In the genomic region with DNA sequence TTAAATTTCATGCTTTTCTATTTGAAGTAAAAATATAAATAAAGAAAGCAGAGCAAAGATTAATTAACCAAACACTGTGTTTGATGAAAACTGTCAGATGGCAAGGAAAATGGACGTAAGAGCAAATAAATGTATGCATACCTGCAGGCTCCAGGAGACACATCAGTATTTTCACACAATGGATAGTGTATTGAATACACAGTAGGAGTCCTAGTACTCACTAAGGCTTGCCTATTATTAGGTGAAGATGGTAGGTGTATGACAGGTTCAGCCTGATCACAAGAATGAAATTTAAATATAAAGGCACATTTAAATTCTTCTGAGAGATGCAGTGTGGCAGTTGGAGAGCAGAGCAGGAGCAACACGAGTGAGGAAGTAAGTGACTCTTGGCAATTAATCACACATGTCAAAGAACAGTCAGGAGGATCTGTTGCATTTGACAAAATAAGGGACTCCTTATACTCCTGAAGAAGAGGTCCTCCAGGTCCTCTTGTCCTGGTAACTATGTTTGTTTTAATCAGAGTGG, we compare ENCODE assay signal across 31 cellular contexts.
DNase-seq lines count a peak whose midpoint lies in the region; TF ChIP-seq lines count a peak whose summit lies in the region.
"Had no signal": no experiment of that assay in that cellular context is flagged by ENCODE, and none has a peak within 500 bp of the region (broad histone marks: within the 10 kb centered on the region; RNA-seq: fewer than 3 reads in every experiment).

No MANE protein-coding gene starts in this region.

- peak overlapping the region; percentile 84 for H3K27ac Mint-ChIP-seq in endodermal cell
- H3K27ac Mint-ChIP-seq in activated CD4-positive, alpha-beta memory T cell treated with anti-CD3 and anti-CD28 coated beads for 36 hours: no peak overlapping the region
- no peak overlapping the region for H3K27ac Mint-ChIP-seq in immature natural killer cell
- H3K27ac Mint-ChIP-seq in MCF 10A (ENCODE audit: low read depth, unreplicated experiment): no peak overlapping the region
- H3K27ac Mint-ChIP-seq: activated CD4-positive, alpha-beta T cell treated with anti-CD3 and anti-CD28 coated beads, Interleukin-2, amount 10 ng/mL, durations not matched to agents 24 days and 14 days; activated naive CD8-positive, alpha-beta T cell; CD4-positive, CD25-positive, alpha-beta regulatory T cell had no signal

- no peaks in the 10 kb centered on the region for H3K36me3 ChIP-seq in endodermal cell (ENCODE audit: control insufficient read depth, insufficient read depth, low read length)
- H3K36me3 ChIP-seq: cardiac muscle cell, gastroesophageal sphincter, neural progenitor cell, WERI-Rb-1 had no signal

- WGBS in endodermal cell (ENCODE audit: insufficient coverage in 1 of 2, insufficient read length in 1 of 2), 2 experiments: 22 to 28% methylated on average over 2 of the region's 2 CpGs

- no peaks in the 10 kb centered on the region for H3K36me3 Mint-ChIP-seq in endodermal cell (ENCODE audit: low read depth)
- H3K36me3 Mint-ChIP-seq in activated CD4-positive, alpha-beta memory T cell treated with anti-CD3 and anti-CD28 coated beads for 36 hours: no peaks in the 10 kb centered on the region
- H3K36me3 Mint-ChIP-seq in immature natural killer cell: peaks cover 0 to 3% (median 0%) of the 10 kb centered on the region in 3 donors
- no peaks in the 10 kb centered on the region for H3K36me3 Mint-ChIP-seq in MCF 10A (ENCODE audit: insufficient read depth, unreplicated experiment)
- H3K36me3 Mint-ChIP-seq: activated naive CD8-positive, alpha-beta T cell; CD4-positive, CD25-positive, alpha-beta regulatory T cell; neural progenitor cell had no signal

- H3K27me3 ChIP-seq in endodermal cell (ENCODE audit: control insufficient read depth, insufficient read depth, low read length, poor library complexity, severe bottlenecking): no peaks in the 10 kb centered on the region
- H3K27me3 ChIP-seq: cardiac muscle cell, gastroesophageal sphincter, hepatocyte, neural progenitor cell had no signal

- peak overlapping the region; percentile 28 for H3K9ac ChIP-seq in endodermal cell (ENCODE audit: extremely low read depth, low read length, poor library complexity, severe bottlenecking)
- H3K9ac ChIP-seq: neural progenitor cell had no signal

- POLR2A ChIA-PET in activated CD4-positive, alpha-beta memory T cell treated with anti-CD3 and anti-CD28 coated beads for 36 hours (lab: Charles Lee): no interaction called here
- POLR2A ChIA-PET in MCF 10A (lab: Yijun Ruan, JAX): no interaction called here

- intact Hi-C loops in activated CD4-positive, alpha-beta memory T cell treated with anti-CD3 and anti-CD28 coated beads for 36 hours (cut with micrococcal nuclease): no loop called here
- intact Hi-C loops in MCF 10A (cut with micrococcal nuclease): no loop called here

- H3K27me3 Mint-ChIP-seq in endodermal cell (ENCODE audit: insufficient read depth): no peaks in the 10 kb centered on the region
- H3K27me3 Mint-ChIP-seq in activated CD4-positive, alpha-beta memory T cell treated with anti-CD3 and anti-CD28 coated beads for 36 hours: no peaks in the 10 kb centered on the region
- H3K27me3 Mint-ChIP-seq in immature natural killer cell (ENCODE audit: low read depth in 3 of 3): peaks cover 1 to 8% (median 2%) of the 10 kb centered on the region in 3 donors
- peaks cover 19% of the 10 kb centered on the region for H3K27me3 Mint-ChIP-seq in MCF 10A (ENCODE audit: insufficient read depth, unreplicated experiment)
- H3K27me3 Mint-ChIP-seq: activated CD4-positive, alpha-beta T cell treated with anti-CD3 and anti-CD28 coated beads, Interleukin-2, amount 10 ng/mL, durations not matched to agents 24 days and 14 days; activated naive CD8-positive, alpha-beta T cell; CD4-positive, CD25-positive, alpha-beta regulatory T cell had no signal

- H3K4me1 Mint-ChIP-seq in endodermal cell (peaks cover 49% of the 10 kb centered on the region), immature natural killer cell (no peaks in the 10 kb centered on the region), MCF 10A (ENCODE audit: insufficient read depth, unreplicated experiment) (no peaks in the 10 kb centered on the region)
- no peaks in the 10 kb centered on the region for H3K4me1 Mint-ChIP-seq in activated CD4-positive, alpha-beta memory T cell treated with anti-CD3 and anti-CD28 coated beads for 36 hours (ENCODE audit: low read depth)
- H3K4me1 Mint-ChIP-seq: activated CD4-positive, alpha-beta T cell treated with anti-CD3 and anti-CD28 coated beads, Interleukin-2, amount 10 ng/mL, durations not matched to agents 24 days and 14 days; CD4-positive, CD25-positive, alpha-beta regulatory T cell had no signal

- peaks cover 13% of the 10 kb centered on the region for H3K4me1 ChIP-seq in endodermal cell (ENCODE audit: control insufficient read depth, insufficient read depth, low read length)
- H3K4me1 ChIP-seq: A549, gastroesophageal sphincter had no signal

- CTCF ChIA-PET in activated CD4-positive, alpha-beta memory T cell treated with anti-CD3 and anti-CD28 coated beads for 36 hours (lab: Charles Lee): no interaction called here
- CTCF ChIA-PET in MCF 10A (lab: Yijun Ruan, JAX): no interaction called here

- H3K4me3 Mint-ChIP-seq in endodermal cell: peak overlapping the region; percentile 23
- no peak overlapping the region for H3K4me3 Mint-ChIP-seq in activated CD4-positive, alpha-beta memory T cell treated with anti-CD3 and anti-CD28 coated beads for 36 hours
- no peak overlapping the region for H3K4me3 Mint-ChIP-seq in immature natural killer cell
- H3K4me3 Mint-ChIP-seq in MCF 10A (ENCODE audit: unreplicated experiment): no peak overlapping the region
- H3K4me3 Mint-ChIP-seq: activated CD4-positive, alpha-beta T cell treated with anti-CD3 and anti-CD28 coated beads, Interleukin-2, amount 10 ng/mL, durations not matched to agents 24 days and 14 days; activated naive CD8-positive, alpha-beta T cell; CD4-positive, CD25-positive, alpha-beta regulatory T cell had no signal

- H3K4me3 ChIP-seq in endodermal cell (ENCODE audit: low read length): peak overlapping the region; percentile 23
- H3K4me3 ChIP-seq: A549, cardiac muscle cell, gastroesophageal sphincter, GM12878, hepatocyte, neural progenitor cell had no signal

- DNase-seq in NCI-H748 (lab: John Stamatoyannopoulos, UW; ENCODE audit: unreplicated experiment) (peak; percentile 11), NCI-H748 treated with DMSO at 0.1 percent for 48 hours (lab: John Stamatoyannopoulos, UW) (no peak), NCI-H345 (lab: John Stamatoyannopoulos, UW) (peak; percentile 23), endodermal cell (peak; percentile 56), immature natural killer cell (no peak), NCI-H2196 treated with DMSO at 0.1 percent for 48 hours (lab: John Stamatoyannopoulos, UW; ENCODE audit: unreplicated experiment) (no peak), MCF 10A (ENCODE audit: unreplicated experiment) (no peak)
- DNase-seq in activated CD4-positive, alpha-beta memory T cell treated with anti-CD3 and anti-CD28 coated beads for 36 hours: no peak
- DNase-seq: activated CD4-positive, alpha-beta T cell treated with anti-CD3 and anti-CD28 coated beads, Interleukin-2, amount 10 ng/mL, durations not matched to agents 24 days and 14 days; activated effector memory CD4-positive, alpha-beta T cell treated with anti-CD3 and anti-CD28 coated beads, Interleukin-2, amount 50 U/mL, for 16 hours; activated T-cell treated with anti-CD3 and anti-CD28 coated beads, Interleukin-2, amount 50 U/mL, for 1 hour; CD4-positive, CD25-positive, alpha-beta regulatory T cell; GOT3; left ventricle myocardium superior; NCI-H1105; NCI-H2107; NCI-H524; NK-92 treated with Interleukin-12 subunit alpha and Interleukin-12 subunit beta, amount 100 ng/mL, for 24 hours; right cardiac atrium; stimulated activated CD4-positive, alpha-beta T cell treated with anti-CD3 and anti-CD28 coated beads, Interleukin-1b, Interleukin-23, amount 100 ng/mL, for 48 hours; stimulated activated naive CD4-positive, alpha-beta T cell treated with Interleukin-2 at 50 U/mL for 16 hours; SW 1271; T1000; WERI-Rb-1 had no signal

- H3K9me3 Mint-ChIP-seq in endodermal cell: no peaks in the 10 kb centered on the region
- H3K9me3 Mint-ChIP-seq in activated CD4-positive, alpha-beta memory T cell treated with anti-CD3 and anti-CD28 coated beads for 36 hours: no peaks in the 10 kb centered on the region
- peaks cover 0 to 2% (median 0%) of the 10 kb centered on the region in 6 donors for H3K9me3 Mint-ChIP-seq in immature natural killer cell
- no peaks in the 10 kb centered on the region for H3K9me3 Mint-ChIP-seq in MCF 10A (ENCODE audit: unreplicated experiment)
- H3K9me3 Mint-ChIP-seq: activated CD4-positive, alpha-beta T cell treated with anti-CD3 and anti-CD28 coated beads, Interleukin-2, amount 10 ng/mL, durations not matched to agents 24 days and 14 days had no signal

- TF ChIP-seq CTCF in endodermal cell (conservative IDR thresholded peaks at IDR 0.05) (no peak), MCF 10A (IDR thresholded peaks at IDR 0.05; ENCODE audit: unreplicated experiment) (no peak)

- H3K27ac ChIP-seq in endodermal cell (ENCODE audit: low read depth, low read length): no peak overlapping the region
- H3K27ac ChIP-seq: A549, cardiac muscle cell, gastroesophageal sphincter, hepatocyte, neural progenitor cell, WERI-Rb-1 had no signal

- peaks cover 6% of the 10 kb centered on the region for H3K9me3 ChIP-seq in endodermal cell (ENCODE audit: control insufficient read depth, low read length)
- H3K9me3 ChIP-seq: A549, gastroesophageal sphincter had no signal

- BruUV-seq in MCF 10A (replicated peaks; lab: Mats Ljungman, UMichigan): no TSS peak

Comparison
In these comparisons a context has a peak if more than half of its experiments do, and no peak if none do; other contexts are left out.
1. DNase-seq: peak in NCI-H748 (single experiment), NCI-H345 (single experiment) and endodermal cell (single experiment); none in NCI-H748 treated with DMSO at 0.1 percent for 48 hours (single experiment), activated CD4-positive, alpha-beta memory T cell treated with anti-CD3 and anti-CD28 coated beads for 36 hours (single experiment), immature natural killer cell (0 of 3), NCI-H2196 treated with DMSO at 0.1 percent for 48 hours (single experiment) and MCF 10A (single experiment).